In genomic region chr21:41410767-41411448, GRCh38 we compare ENCODE assay signal across 17 cellular contexts. TPM values are rescaled to one million over a fixed set of nuclear protein-coding genes. Genes with fewer than 3 reads are reported as not detected.
DNase-seq lines count a peak whose midpoint lies in the region; ATAC-seq and TF ChIP-seq lines count a peak whose summit lies in the region.
"Had no signal": no experiment of that assay in that cellular context is flagged by ENCODE, and none has a peak within 500 bp of the region (broad histone marks: within the 10 kb centered on the region; RNA-seq: fewer than 3 reads in every experiment).

No MANE protein-coding gene starts in this region.

- peak in 3 of 4 donors; percentile 27 to 57 (median 38) for ATAC-seq in heart left ventricle
- no peak for ATAC-seq in left cardiac atrium
- ATAC-seq in left ventricle myocardium superior: peak; percentile 13

- 56 to 66% (median 62%) methylated on average over 5 of the region's 5 CpGs for WGBS in heart left ventricle, 4 donors
- 83 to 95% methylated on average over 5 of the region's 5 CpGs for WGBS in testis, 2 donors

- TF ChIP-seq CTCF in heart left ventricle (IDR thresholded peaks at IDR 0.05) (no peak), testis (IDR thresholded peaks at IDR 0.05) (no peak)

- H2AFZ ChIP-seq in Karpas-422 (ENCODE audit: low read length): no peak overlapping the region

- no peaks in the 10 kb centered on the region for H3K9me2 ChIP-seq in Karpas-422 (replicated peaks; ENCODE audit: insufficient read depth, low read length)

- intact Hi-C loops in heart left ventricle (cut with DNase I) (loop anchor here in 1 of 10 donors (10.0 kb wide), 1 partner anchor 56 kb away; no protein-coding TSS in a partner anchor), left cardiac atrium (cut with DNase I) (no loop called here), left ventricle myocardium superior (cut with micrococcal nuclease) (no loop called here), testis (cut with DNase I; ENCODE audit: low total_unique reads) (no loop called here)

- H3K36me3 ChIP-seq in heart left ventricle (peaks cover 0 to 46% (median 35%) of the 10 kb centered on the region in 9 donors), Karpas-422 (ENCODE audit: insufficient read depth, low read length) (no peaks in the 10 kb centered on the region), testis (ENCODE audit: low read depth, missing control alignments) (no peaks in the 10 kb centered on the region)
- H3K36me3 ChIP-seq: adrenal gland, cardiac muscle cell, HAP-1, pancreas, thyroid gland had no signal

- DNase-seq in heart left ventricle (peak in 2 of 5 donors; percentile 39 to 49), left cardiac atrium (no peak), Karpas-422 (no peak), left ventricle myocardium superior (no peak), testis (peak; percentile 6), NCI-H345 treated with DMSO at 0.1 percent for 48 hours (lab: John Stamatoyannopoulos, UW; ENCODE audit: unreplicated experiment) (no peak)
- DNase-seq in activated CD4-positive, CD25-positive, alpha-beta regulatory T cell (lab: John Stamatoyannopoulos, UW): no peak
- DNase-seq in effector CD8-positive, alpha-beta T cell (lab: John Stamatoyannopoulos, UW): no peak
- DNase-seq: activated B cell treated with CpG ODN at 0.5 μM for 24 hours, hypothalamus, NCI-H1092, T1000 had no signal

- H3K4me3 ChIP-seq in heart left ventricle (no peak overlapping the region), Karpas-422 (ENCODE audit: low read length) (peak overlapping the region; percentile 32; the same call in 1 of the 2 replicates), testis (no peak overlapping the region)
- H3K4me3 ChIP-seq: adrenal gland, cardiac muscle cell, HAP-1, pancreas, thyroid gland had no signal

- H3K9me3 ChIP-seq in heart left ventricle (peaks cover 0 to 31% (median 0%) of the 10 kb centered on the region in 12 donors), Karpas-422 (ENCODE audit: low read length) (no peaks in the 10 kb centered on the region), testis (no peaks in the 10 kb centered on the region)
- H3K9me3 ChIP-seq: adrenal gland, HAP-1, pancreas, thyroid gland had no signal

- H3K27ac ChIP-seq in heart left ventricle (peak overlapping the region in 2 of 12 donors; percentile 7 to 41), Karpas-422 (ENCODE audit: low read length) (no peak overlapping the region), testis (no peak overlapping the region)
- H3K27ac ChIP-seq: adrenal gland, cardiac muscle cell, pancreas had no signal

- H3K79me2 ChIP-seq in Karpas-422 (ENCODE audit: low read length): no peaks in the 10 kb centered on the region

- TF ChIP-seq POLR2A in heart left ventricle (IDR thresholded peaks at IDR 0.05) (no peak), testis (IDR thresholded peaks at IDR 0.05) (no peak)

- H3K27me3 ChIP-seq in heart left ventricle: no peaks in the 10 kb centered on the region
- no peaks in the 10 kb centered on the region for H3K27me3 ChIP-seq in Karpas-422 (ENCODE audit: low read length)
- H3K27me3 ChIP-seq in testis: no peaks in the 10 kb centered on the region
- H3K27me3 ChIP-seq: adrenal gland, cardiac muscle cell, pancreas, thyroid gland had no signal

- H4K20me1 ChIP-seq in Karpas-422 (ENCODE audit: insufficient read depth, low read depth, low read length): no peaks in the 10 kb centered on the region

- peaks cover 0 to 17% (median 0%) of the 10 kb centered on the region in 12 donors for H3K4me1 ChIP-seq in heart left ventricle
- peaks cover 7% of the 10 kb centered on the region for H3K4me1 ChIP-seq in Karpas-422 (ENCODE audit: low read length)
- H3K4me1 ChIP-seq in testis: no peaks in the 10 kb centered on the region
- H3K4me1 ChIP-seq: adrenal gland, HAP-1, pancreas had no signal

- peak overlapping the region; percentile 40 for H3K4me2 ChIP-seq in Karpas-422 (ENCODE audit: low read depth, low read length, poor library complexity, severe bottlenecking)

- peak overlapping the region; percentile 6; the same call in 1 of the 2 replicates for H3K9ac ChIP-seq in Karpas-422 (ENCODE audit: low read length)

RNA-seq across cellular contexts. Expression of gene MX1, which starts 15.1 kb away (rescaled TPM):
- 10 to 100 TPM in 8 of 9 donors, 1 to 10 TPM in 1; 6.3 to 53.9 (median 17.2) TPM for total RNA-seq in heart left ventricle
- polyA plus RNA-seq in heart left ventricle: 1 to 10 TPM; 6.2 to 9.5 TPM
- 10 to 100 TPM; 15.4 to 48.6 TPM for total RNA-seq in left cardiac atrium
- total RNA-seq in Karpas-422 (2014; rRNA removed; shearing (Covaris generic); ENCODE audit: low replicate concordance): 90.0 and 108 TPM in 2 replicates
- 14.9 TPM for total RNA-seq in left ventricle myocardium superior
- 10 to 100 TPM; 22.7 to 36.1 TPM for total RNA-seq in testis
- polyA plus RNA-seq in testis (ENCODE audit: insufficient read depth, low read depth, low replicate concordance): 18.0 TPM
- total RNA-seq: cardiac muscle cell had no signal
- polyA plus RNA-seq: cardiac muscle cell had no signal

RNA-seq across cellular contexts. Expression of gene MX2, which starts 49.1 kb away (rescaled TPM):
- total RNA-seq in heart left ventricle (10 to 100 TPM in 3 of 9 donors, 1 to 10 TPM in 6; 4.2 to 23.3 (median 6.0) TPM), left cardiac atrium (10 to 100 TPM in 1 of 2 donors, 1 to 10 TPM in 1; 7.7 to 14.7 TPM), left ventricle myocardium superior (7.1 TPM), testis (10 to 100 TPM; 10.1 to 12.8 TPM)
- polyA plus RNA-seq in heart left ventricle (1 to 10 TPM; 3.2 to 5.3 TPM), testis (ENCODE audit: insufficient read depth, low read depth, low replicate concordance) (8.4 TPM)
- total RNA-seq in Karpas-422 (2014; rRNA removed; shearing (Covaris generic); ENCODE audit: low replicate concordance): 27.8 and 31.0 TPM in 2 replicates

Comparison
In these comparisons a context has a peak if more than half of its experiments do, and no peak if none do; other contexts are left out.
1. ATAC-seq: peak in heart left ventricle (3 of 4) and left ventricle myocardium superior (single experiment); none in left cardiac atrium (0 of 2).